In genomic region chr1:56417636-56418035, GRCh38 we compare ENCODE assay signal across 26 cellular contexts.
DNase-seq lines count a peak whose midpoint lies in the region; FAIRE-seq and TF ChIP-seq lines count a peak whose summit lies in the region.
"Had no signal": no experiment of that assay in that cellular context is flagged by ENCODE, and none has a peak within 500 bp of the region (broad histone marks: within the 10 kb centered on the region; RNA-seq: fewer than 3 reads in every experiment).

No MANE protein-coding gene starts in this region.

- H3K27me3 Mint-ChIP-seq in Caco-2 (ENCODE audit: insufficient read depth, unreplicated experiment): no peaks in the 10 kb centered on the region
- H3K27me3 Mint-ChIP-seq: T-cell had no signal

- FAIRE-seq in small intestine (lab: Jason Lieb, UNC): no peak
- FAIRE-seq: TTC549, urothelium cell line had no signal

- H3K4ac ChIP-seq in trophoblast cell (ENCODE audit: low read depth, low read length): no peak overlapping the region

- H3K18ac ChIP-seq in trophoblast cell (ENCODE audit: low read length): no peak overlapping the region

- no peak overlapping the region for H3K4me3 ChIP-seq in Caco-2 (ENCODE audit: low read depth, low read length)
- no peak overlapping the region for H3K4me3 ChIP-seq in PC-9
- no peak overlapping the region for H3K4me3 ChIP-seq in fibroblast of villous mesenchyme (ENCODE audit: low read depth, low read length)
- no peak overlapping the region for H3K4me3 ChIP-seq in trophoblast cell (ENCODE audit: low read depth, low read length)
- no peak overlapping the region for H3K4me3 ChIP-seq in BE2C (ENCODE audit: low read depth, low read length)
- H3K4me3 ChIP-seq in small intestine (ENCODE audit: low read depth in 1 of 2, low read length in 2 of 2): no peak overlapping the region
- H3K4me3 ChIP-seq: dorsolateral prefrontal cortex, gastroesophageal sphincter, HAP-1 had no signal

- H3K23ac ChIP-seq in trophoblast cell (ENCODE audit: low read length): no peak overlapping the region

- H3K36me3 ChIP-seq in Caco-2 (ENCODE audit: control insufficient read depth, insufficient read depth, low read length) (no peaks in the 10 kb centered on the region), PC-9 (ENCODE audit: low read depth) (no peaks in the 10 kb centered on the region), trophoblast cell (ENCODE audit: control insufficient read depth in 1 of 2, insufficient read depth in 2 of 2, low read length in 2 of 2) (no peaks in the 10 kb centered on the region), BE2C (no peaks in the 10 kb centered on the region), small intestine (ENCODE audit: control insufficient read depth in 2 of 2, insufficient read depth in 2 of 2, low read length in 2 of 2) (no peaks in the 10 kb centered on the region)
- H3K36me3 ChIP-seq: gastroesophageal sphincter, HAP-1 had no signal

- H3K14ac ChIP-seq in trophoblast cell (ENCODE audit: low read length): no peak overlapping the region

- no peak overlapping the region for H3K4me3 Mint-ChIP-seq in Caco-2 (ENCODE audit: unreplicated experiment)
- H3K4me3 Mint-ChIP-seq: activated naive CD4-positive, alpha-beta T cell treated with anti-CD3 and anti-CD28 coated beads for 36 hours; naive thymus-derived CD4-positive, alpha-beta T cell; T-cell had no signal

- TF ChIP-seq CTCF in Caco-2 (IDR thresholded peaks at IDR 0.05; ENCODE audit: insufficient read depth in 1 of 2, low read depth in 1 of 2, low read length in 1 of 2, severe bottlenecking in 1 of 2, unreplicated experiment in 1 of 2): no peak
- no peak for TF ChIP-seq CTCF in PC-9 (conservative IDR thresholded peaks at IDR 0.05)
- no peak for TF ChIP-seq CTCF in fibroblast of villous mesenchyme (IDR thresholded peaks at IDR 0.05; ENCODE audit: insufficient read depth, low read depth, low read length)
- TF ChIP-seq CTCF in BE2C (IDR thresholded peaks at IDR 0.05; ENCODE audit: low read depth, low read length): no peak

- no peak overlapping the region for H2AFZ ChIP-seq in PC-9
- no peak overlapping the region for H2AFZ ChIP-seq in trophoblast cell (ENCODE audit: insufficient read depth, low read length, poor library complexity)

- no peaks in the 10 kb centered on the region for H3K27me3 ChIP-seq in Caco-2 (replicated peaks; ENCODE audit: control insufficient read depth, insufficient read depth, low read length)
- H3K27me3 ChIP-seq in PC-9 (ENCODE audit: insufficient read depth, low read depth): no peaks in the 10 kb centered on the region
- no peaks in the 10 kb centered on the region for H3K27me3 ChIP-seq in trophoblast cell (ENCODE audit: insufficient read depth, low read length)
- no peaks in the 10 kb centered on the region for H3K27me3 ChIP-seq in BE2C
- no peaks in the 10 kb centered on the region for H3K27me3 ChIP-seq in small intestine (ENCODE audit: control insufficient read depth in 2 of 2, insufficient read depth in 2 of 2, low read length in 2 of 2)
- H3K27me3 ChIP-seq: dorsolateral prefrontal cortex, gastroesophageal sphincter had no signal

- peak overlapping the region; percentile 77 for H3K27ac Mint-ChIP-seq in Caco-2 (ENCODE audit: unreplicated experiment)
- H3K27ac Mint-ChIP-seq: activated naive CD4-positive, alpha-beta T cell treated with anti-CD3 and anti-CD28 coated beads for 36 hours; naive thymus-derived CD4-positive, alpha-beta T cell; T-cell had no signal

- intact Hi-C loops in Caco-2 (cut with micrococcal nuclease; ENCODE audit: unreplicated experiment): loop anchor here (5.0 kb wide), 2 partner anchors 35 to 75 kb away; no protein-coding TSS in a partner anchor
- intact Hi-C loops in PC-9 (cut with micrococcal nuclease; ENCODE audit: unreplicated experiment): loop anchor here (5.0 kb wide), 1 partner anchor 160 kb away; the partner anchor contains the start of gene PLPP3

- no peak overlapping the region for H4K12ac ChIP-seq in trophoblast cell (ENCODE audit: low read depth, low read length)

- H3K4me2 ChIP-seq in PC-9: peak overlapping the region; percentile 21
- H3K4me2 ChIP-seq in trophoblast cell (ENCODE audit: low read length): no peak overlapping the region

- H3K79me1 ChIP-seq in trophoblast cell (ENCODE audit: low read length): peaks cover 2% of the 10 kb centered on the region

- peaks cover 11% of the 10 kb centered on the region for H3K36me3 Mint-ChIP-seq in Caco-2 (ENCODE audit: insufficient read depth, unreplicated experiment)
- H3K36me3 Mint-ChIP-seq: T-cell had no signal

- H3K9me2 ChIP-seq in PC-9 (ENCODE audit: insufficient read depth): no peaks in the 10 kb centered on the region

- H3K4me1 Mint-ChIP-seq in Caco-2 (ENCODE audit: low read depth, unreplicated experiment): peaks cover 37% of the 10 kb centered on the region
- H3K4me1 Mint-ChIP-seq: naive thymus-derived CD4-positive, alpha-beta T cell; T-cell had no signal

- no peak overlapping the region for H4K8ac ChIP-seq in trophoblast cell (ENCODE audit: low read depth, low read length)

- H2BK120ac ChIP-seq in trophoblast cell (ENCODE audit: insufficient read depth, low read length, poor library complexity): no peak overlapping the region

- H4K91ac ChIP-seq in trophoblast cell (ENCODE audit: low read depth, low read length): peak overlapping the region; percentile 32

- WGBS in trophoblast cell (ENCODE audit: extremely low coverage, insufficient coverage, insufficient read length): no CpG with 5 or more reads among the region's 4 CpGs
- 79 to 94% (median 83%) methylated on average over 4 of the region's 4 CpGs for WGBS in small intestine, 3 donors

- no peak overlapping the region for H2BK12ac ChIP-seq in trophoblast cell (ENCODE audit: low read length)

- H3K9me3 Mint-ChIP-seq in Caco-2 (ENCODE audit: unreplicated experiment): no peaks in the 10 kb centered on the region
- H3K9me3 Mint-ChIP-seq: activated naive CD4-positive, alpha-beta T cell treated with anti-CD3 and anti-CD28 coated beads for 36 hours had no signal

- no peak overlapping the region for H3K9ac ChIP-seq in trophoblast cell (ENCODE audit: low read length)

- POLR2A ChIA-PET in Caco-2 (lab: Charles Lee): no interaction called here
- POLR2A ChIA-PET in PC-9 (lab: Charles Lee; ENCODE audit: unreplicated experiment): no interaction called here

- H3K79me2 ChIP-seq in PC-9 (ENCODE audit: low read depth): no peaks in the 10 kb centered on the region
- H3K79me2 ChIP-seq in trophoblast cell (ENCODE audit: control insufficient read depth, insufficient read depth, low read length, poor library complexity): no peaks in the 10 kb centered on the region

- H3K9me3 ChIP-seq in Caco-2: no peaks in the 10 kb centered on the region
- no peaks in the 10 kb centered on the region for H3K9me3 ChIP-seq in PC-9 (ENCODE audit: insufficient read depth, low read depth)
- H3K9me3 ChIP-seq in trophoblast cell (ENCODE audit: insufficient read depth, low read depth, low read length): no peaks in the 10 kb centered on the region
- H3K9me3 ChIP-seq in BE2C: no peaks in the 10 kb centered on the region
- no peaks in the 10 kb centered on the region for H3K9me3 ChIP-seq in small intestine (ENCODE audit: control insufficient read depth, low read depth)
- H3K9me3 ChIP-seq: gastroesophageal sphincter, HAP-1 had no signal

- H3K4me1 ChIP-seq in Caco-2: peaks cover 44% of the 10 kb centered on the region
- peaks cover 40% of the 10 kb centered on the region for H3K4me1 ChIP-seq in PC-9 (replicated peaks; ENCODE audit: insufficient read depth)
- H3K4me1 ChIP-seq in trophoblast cell (ENCODE audit: control insufficient read depth in 1 of 2, insufficient read depth in 2 of 2, low read length in 2 of 2): peaks cover 15 to 17% of the 10 kb centered on the region in 2 experiments
- no peaks in the 10 kb centered on the region for H3K4me1 ChIP-seq in BE2C
- H3K4me1 ChIP-seq in small intestine (ENCODE audit: control insufficient read depth in 2 of 2, insufficient read depth in 1 of 2, low read depth in 1 of 2, low read length in 1 of 2): no peaks in the 10 kb centered on the region
- H3K4me1 ChIP-seq: gastroesophageal sphincter had no signal

- H4K20me1 ChIP-seq in PC-9 (ENCODE audit: insufficient read depth): no peaks in the 10 kb centered on the region

- DNase-seq in Caco-2: no peak
- no peak for DNase-seq in PC-9
- peak; percentile 62 for DNase-seq in fibroblast of villous mesenchyme (ENCODE audit: low read depth)
- DNase-seq in trophoblast cell: peak in 1 of 2 donors; percentile 48
- no peak for DNase-seq in BE2C
- DNase-seq in small intestine: no peak
- DNase-seq in AG20443 (ENCODE audit: low spot score): no peak
- DNase-seq: activated CD4-positive, alpha-beta T cell treated with anti-CD3 and anti-CD28 coated beads for 1 hour; activated CD8-positive, alpha-beta memory T cell treated with anti-CD3 and anti-CD28 coated beads for 24 hours; activated naive CD4-positive, alpha-beta T cell treated with anti-CD3 and anti-CD28 coated beads for 36 hours; activated T-cell treated with anti-CD3 and anti-CD28 coated beads, Interleukin-2, amount 50 U/mL, for 48 hours; caudate nucleus; dorsolateral prefrontal cortex; KG1; kidney glomerular epithelial cell; mesendoderm; naive thymus-derived CD4-positive, alpha-beta T cell; NCI-H1694; NCI-H226; SHP77 treated with DMSO at 0.1 percent for 48 hours; stimulated activated CD8-positive, alpha-beta memory T cell treated with anti-CD3 and anti-CD28 coated beads, Interleukin-4, amount 100 ng/mL, for 48 hours; T-cell had no signal

- CTCF ChIA-PET in Caco-2 (lab: Charles Lee) (no interaction called here), PC-9 (lab: Charles Lee) (no interaction called here)

- H3K27ac ChIP-seq in PC-9 (no peak overlapping the region), trophoblast cell (ENCODE audit: low read depth, low read length) (no peak overlapping the region), small intestine (ENCODE audit: low read depth in 1 of 2, low read length in 1 of 2) (no peak overlapping the region)
- H3K27ac ChIP-seq: gastroesophageal sphincter had no signal

- H2BK5ac ChIP-seq in trophoblast cell (ENCODE audit: low read depth, low read length, poor library complexity): no peak overlapping the region

- BruUV-seq in Caco-2 (replicated peaks; lab: Mats Ljungman, UMichigan): no TSS peak
- BruUV-seq in PC-9 (replicated peaks; lab: Mats Ljungman, UMichigan): no TSS peak

- H2AK5ac ChIP-seq in trophoblast cell (ENCODE audit: low read length): no peak overlapping the region

- H3F3A ChIP-seq in PC-9 (ENCODE audit: insufficient read depth, low read depth): peaks cover 6% of the 10 kb centered on the region
